In the genomic region with DNA sequence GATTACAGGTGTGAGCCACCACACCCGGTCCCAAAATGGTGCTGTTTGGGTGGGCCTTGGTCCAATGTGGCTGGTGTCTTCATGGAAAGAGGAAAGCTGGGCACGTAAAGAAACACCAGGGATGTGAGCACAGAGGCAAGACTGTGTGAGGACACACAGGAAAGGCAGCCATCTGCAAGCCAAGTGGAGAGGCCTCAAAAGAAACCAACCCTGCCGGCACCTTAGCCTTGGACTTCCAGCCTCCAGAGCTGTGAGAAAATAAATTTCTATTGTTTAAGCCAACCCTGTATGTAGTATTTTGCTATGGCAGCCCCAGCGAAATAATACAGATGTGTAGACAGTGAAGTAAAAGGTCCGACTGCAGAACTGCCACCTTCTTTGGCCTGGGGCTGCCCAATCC, we compare ENCODE assay signal across 7 cellular contexts.
"Had no signal": no experiment of that assay in that cellular context is flagged by ENCODE, and none has a peak within 500 bp of the region (broad histone marks: within the 10 kb centered on the region; RNA-seq: fewer than 3 reads in every experiment).

No MANE protein-coding gene starts in this region.

- DNase-seq: GDM1, GF-D8 had no signal

- FAIRE-seq: G401.6, GM12878, GM12891, GM12892, GM18507 had no signal

- H3K4me3 ChIP-seq: GM12878 had no signal
